ENCODE assay signal across 7 cellular contexts in genomic region chr1:161727343-161727924, GRCh38. TPM values are rescaled to one million over a fixed set of nuclear protein-coding genes. Genes with fewer than 3 reads are reported as not detected.
A peak's percentile ranks its signal among the peaks of the same experiment; 100 is the strongest.
DNase-seq lines count a peak whose midpoint lies in the region; ATAC-seq and TF ChIP-seq lines count a peak whose summit lies in the region.

No MANE protein-coding gene starts in this region.

- ATAC-seq in GM18511 (IDR thresholded peaks at IDR 0.05; ENCODE audit: unreplicated experiment), result peak; percentile 8
- peak; percentile 17 for ATAC-seq in HG02763 (IDR thresholded peaks at IDR 0.05; ENCODE audit: unreplicated experiment)

- no peaks in the 10 kb centered on the region for H3K36me3 ChIP-seq in SJCRH30

- H3K4me1 ChIP-seq in SJCRH30, result peaks cover 33% of the 10 kb centered on the region

- peak overlapping the region; percentile 100 for H3K27ac ChIP-seq in SJCRH30
- peak overlapping the region; percentile 69 for H3K27ac ChIP-seq in temporal lobe (ENCODE audit: low read depth, low read length)

- no peaks in the 10 kb centered on the region for H3K27me3 ChIP-seq in SJCRH30

- H3K4me3 ChIP-seq in SJCRH30 (peak overlapping the region; percentile 94), cardiac fibroblast (replicated peaks in 1 of 2; ENCODE audit: low read depth in 2 of 2, low read length in 2 of 2) (peak overlapping the region; percentile 67 to 73), lower leg skin (ENCODE audit: low read depth, poor library complexity, severe bottlenecking) (peak overlapping the region; percentile 55)

- TF ChIP-seq CTCF in cardiac fibroblast (IDR thresholded peaks at IDR 0.05; ENCODE audit: low read depth, low read length), result no peak
- TF ChIP-seq CTCF in lower leg skin (IDR thresholded peaks at IDR 0.05), result no peak

- DNase-seq in SJCRH30 (peak; percentile 54 to 68), cardiac fibroblast (ENCODE audit: low read depth in 2 of 2) (peak; percentile 63 to 67), lower leg skin (ENCODE audit: low spot score in 2 of 2) (no peak)
- DNase-seq in activated CD4-positive, CD25-positive, alpha-beta regulatory T cell (lab: John Stamatoyannopoulos, UW), result no peak

- H3K9me3 ChIP-seq in SJCRH30 (replicated peaks), result no peaks in the 10 kb centered on the region

- intact Hi-C loops in lower leg skin (cut with DNase I; ENCODE audit: low total_unique reads), result loop anchor here (10.0 kb wide), 1 partner anchor 243 kb away; no protein-coding TSS in a partner anchor

- TF ChIP-seq POLR2A in lower leg skin (IDR thresholded peaks at IDR 0.05), result no peak

- 3 to 4% methylated on average over 20 to 22 of the region's 33 CpGs for WGBS in lower leg skin, 2 donors

RNA-seq across cellular contexts. Expression of gene FCRLB, which starts 6.1 kb away (rescaled TPM):
- total RNA-seq in SJCRH30 (2014; rRNA removed; shearing (Covaris generic)), result 5.9 and 6.2 TPM in 2 replicates
- total RNA-seq in lower leg skin (1 to 10 TPM in 2 of 4 donors, under 1 TPM in 2; 0.38 to 1.6 (median 1.1) TPM), temporal lobe (0.74 TPM)

RNA-seq across cellular contexts. Expression of gene FCRLA, which starts 20.4 kb away (rescaled TPM):
- 164 and 168 TPM in 2 replicates for total RNA-seq in SJCRH30 (2014; rRNA removed; shearing (Covaris generic))
- total RNA-seq in lower leg skin (1 to 10 TPM in 2 of 4 donors, under 1 TPM in 1, not detected in 1; 0.19 to 2.2 (median 2.0) TPM), temporal lobe (0.49 TPM)

RNA-seq across cellular contexts. Expression of gene DUSP12, which starts 22.2 kb away (rescaled TPM):
- 51.5 and 54.7 TPM in 2 replicates for total RNA-seq in SJCRH30 (2014; rRNA removed; shearing (Covaris generic))
- total RNA-seq in lower leg skin, result 10 to 100 TPM; 10.2 to 24.5 (median 18.8) TPM
- total RNA-seq in temporal lobe, result 47.7 TPM

RNA-seq across cellular contexts. Expression of gene ATF6, which starts 38.7 kb away (rescaled TPM):
- 25.3 and 25.9 TPM in 2 replicates for total RNA-seq in SJCRH30 (2014; rRNA removed; shearing (Covaris generic))
- total RNA-seq in lower leg skin (10 to 100 TPM; 28.7 to 33.5 (median 31.2) TPM), temporal lobe (23.4 TPM)

Comparison
In these comparisons a context has a peak if more than half of its experiments do, and no peak if none do; other contexts are left out.
1. DNase-seq: peak in SJCRH30 (2 of 2) and cardiac fibroblast (2 of 2); none in lower leg skin (0 of 2) and activated CD4-positive, CD25-positive, alpha-beta regulatory T cell (0 of 4).
2. RNA of gene FCRLA, which starts 20.4 kb away (total RNA-seq): 164 to 168 TPM in SJCRH30; 0.19 to 2.2 TPM in lower leg skin and 0.49 TPM in temporal lobe (single experiment); every median in the first group is over 10 times any median in the second.
3. Peak in every context shown above with its lines, with median percentiles within 50 percentile points of each other: H3K4me3 ChIP-seq.